In genomic region chr2:108533832-108534576, GRCh38 we compare ENCODE assay signal across 8 cellular contexts. TPM values are rescaled to one million over a fixed set of nuclear protein-coding genes. Genes with fewer than 3 reads are reported as not detected.
DNase-seq lines count a peak whose midpoint lies in the region; ATAC-seq lines count a peak whose summit lies in the region.

A gene with protein sequence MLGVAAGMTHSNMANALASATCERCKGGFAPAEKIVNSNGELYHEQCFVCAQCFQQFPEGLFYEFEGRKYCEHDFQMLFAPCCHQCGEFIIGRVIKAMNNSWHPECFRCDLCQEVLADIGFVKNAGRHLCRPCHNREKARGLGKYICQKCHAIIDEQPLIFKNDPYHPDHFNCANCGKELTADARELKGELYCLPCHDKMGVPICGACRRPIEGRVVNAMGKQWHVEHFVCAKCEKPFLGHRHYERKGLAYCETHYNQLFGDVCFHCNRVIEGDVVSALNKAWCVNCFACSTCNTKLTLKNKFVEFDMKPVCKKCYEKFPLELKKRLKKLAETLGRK (plus strand): TSS chr2:108534470. CDS start chr2:108534563, 93 bp downstream.

- H3K27ac ChIP-seq in cingulate gyrus (ENCODE audit: low read depth, low read length) = peak within 1 kb of the TSS; percentile 87

- DNase-seq in AML-193 (lab: John Stamatoyannopoulos, UW) = peak; percentile 59 to 80
- DNase-seq in NCI-H460 (ENCODE audit: extremely low read depth, low read depth) = peak; percentile 83
- peak; percentile 87 to 91 for DNase-seq in activated CD4-positive, alpha-beta T cell treated with anti-CD3 and anti-CD28 coated beads for 4 hours
- DNase-seq in left colon = peak; percentile 93 to 94
- DNase-seq in stimulated activated CD4-positive, alpha-beta T cell treated with anti-CD3 and anti-CD28 coated beads, Interleukin-1b, Interleukin-23, amount 100 ng/mL, for 4 hours (ENCODE audit: low read depth in 2 of 2) = peak; percentile 83 to 92

- intact Hi-C loops in left colon (cut with DNase I, micrococcal nuclease) = loop anchor here in 1 of 2 donors (10.0 kb wide), 1 partner anchor 51 kb away; no protein-coding TSS in a partner anchor

- peak; percentile 85 for ATAC-seq in GM19023 (IDR thresholded peaks at IDR 0.05; ENCODE audit: unreplicated experiment)
- ATAC-seq in HG03196 (IDR thresholded peaks at IDR 0.05; ENCODE audit: unreplicated experiment) = peak; percentile 91
- ATAC-seq in left colon = peak; percentile 93

RNA-seq across cellular contexts. Expression of the gene that starts here (rescaled TPM):
- 35.4 and 42.8 TPM in 2 replicates for total RNA-seq in NCI-H460 (2014; rRNA removed; shearing (Covaris generic))
- polyA plus RNA-seq in NCI-H460 (2014; cell fraction: nucleus; rRNA removed) = 15.8 and 55.0 TPM in 2 replicates
- 10 to 100 TPM; 28.4 to 33.9 TPM for total RNA-seq in left colon

Comparison
In these comparisons a context has a peak if more than half of its experiments do, and no peak if none do; other contexts are left out.
1. Peak in every context shown above with its lines: DNase-seq, ATAC-seq and H3K27ac ChIP-seq.